Comparison of ENCODE assay signal across 8 cellular contexts in genomic region chr11:67630230-67630942, GRCh38. TPM values are rescaled to one million over a fixed set of nuclear protein-coding genes. Genes with fewer than 3 reads are reported as not detected.
DNase-seq lines count a peak whose midpoint lies in the region; ATAC-seq and TF ChIP-seq lines count a peak whose summit lies in the region.

No MANE protein-coding gene starts in this region.

- no peaks in the 10 kb centered on the region for H3K27me3 ChIP-seq in CD8-positive, alpha-beta memory T cell (ENCODE audit: insufficient read depth, low read length, poor library complexity, severe bottlenecking)
- peaks cover 8% of the 10 kb centered on the region for H3K27me3 ChIP-seq in lower lobe of right lung (ENCODE audit: low read depth)

- intact Hi-C loops in lower lobe of right lung (cut with DNase I): no loop called here

- no peaks in the 10 kb centered on the region for H3K27me3 Mint-ChIP-seq in CD8-positive, alpha-beta memory T cell

- peak overlapping the region in 7 of 8 donors; percentile 88 to 98 (median 91) for H3K27ac Mint-ChIP-seq in CD8-positive, alpha-beta memory T cell

- TF ChIP-seq CTCF in lower lobe of right lung (IDR thresholded peaks at IDR 0.05): peak; percentile 66

- CTCF ChIA-PET in CD8-positive, alpha-beta memory T cell (lab: Charles Lee): interaction anchor here (1.1 to 7.4 kb wide), 12 partner anchors 9 to 279 kb away, joined by 3 to 88 read pairs (median 7); partner anchors contain the start of genes ACY3 and TBX10

- H3K4me1 Mint-ChIP-seq in CD8-positive, alpha-beta memory T cell: peaks cover 5 to 7% (median 6%) of the 10 kb centered on the region in 3 donors

- H3K27ac ChIP-seq in CD8-positive, alpha-beta memory T cell (ENCODE audit: low read depth, low read length): peak overlapping the region; percentile 57
- H3K27ac ChIP-seq in lower lobe of right lung: peak overlapping the region; percentile 87

- ATAC-seq in GM19438 (IDR thresholded peaks at IDR 0.05; ENCODE audit: low read depth, unreplicated experiment) (peak; percentile 58), HG03565 (IDR thresholded peaks at IDR 0.05; ENCODE audit: unreplicated experiment) (peak; percentile 42), lower lobe of right lung (peak; percentile 93 to 95)

- H3K9me3 Mint-ChIP-seq in CD8-positive, alpha-beta memory T cell: no peaks in the 10 kb centered on the region

- H3K4me3 Mint-ChIP-seq in CD8-positive, alpha-beta memory T cell: peak overlapping the region; percentile 86 to 96 (median 91)

- H3K4me3 ChIP-seq in CD8-positive, alpha-beta memory T cell (ENCODE audit: low read length): peak overlapping the region; percentile 72
- H3K4me3 ChIP-seq in lower lobe of right lung: peak overlapping the region; percentile 80

- POLR2A ChIA-PET in CD8-positive, alpha-beta memory T cell (lab: Charles Lee): interaction anchor here (0.6 to 1.1 kb wide), 5 partner anchors 16 to 60 kb away, joined by 4 to 8 read pairs (median 5); partner anchors contain the start of gene ACY3

- no peaks in the 10 kb centered on the region for H3K9me3 ChIP-seq in CD8-positive, alpha-beta memory T cell (ENCODE audit: low read length)
- H3K9me3 ChIP-seq in lower lobe of right lung: no peaks in the 10 kb centered on the region

- DNase-seq in CD8-positive, alpha-beta memory T cell: peak; percentile 85 to 96 (median 95)
- peak; percentile 97 for DNase-seq in NCI-H748 (lab: John Stamatoyannopoulos, UW; ENCODE audit: unreplicated experiment)
- DNase-seq in activated CD4-positive, alpha-beta T cell treated with anti-CD3 and anti-CD28 coated beads, Interleukin-2, amount 50 U/mL, for 24 hours (ENCODE audit: low read depth in 1 of 2, low spot score in 1 of 2): peak; percentile 89 to 93
- peak; percentile 100 for DNase-seq in ecto neural progenitor cell (ENCODE audit: low spot score)
- DNase-seq in lower lobe of right lung: peak; percentile 99
- DNase-seq in stimulated activated CD4-positive, alpha-beta T cell treated with anti-CD3 and anti-CD28 coated beads, TNF-alpha, amount 100 ng/mL, for 4 hours (ENCODE audit: low read depth in 3 of 3): peak in 2 of 3 experiments; percentile 87 to 94

- H3K36me3 Mint-ChIP-seq in CD8-positive, alpha-beta memory T cell: peaks cover 0 to 2% (median 0%) of the 10 kb centered on the region in 3 donors

- H3K36me3 ChIP-seq in CD8-positive, alpha-beta memory T cell (ENCODE audit: insufficient read depth, low read length): no peaks in the 10 kb centered on the region
- H3K36me3 ChIP-seq in lower lobe of right lung: no peaks in the 10 kb centered on the region

- H3K4me1 ChIP-seq in CD8-positive, alpha-beta memory T cell (ENCODE audit: insufficient read depth, low read length): peaks cover 11% of the 10 kb centered on the region
- peaks cover 14% of the 10 kb centered on the region for H3K4me1 ChIP-seq in lower lobe of right lung

RNA-seq across cellular contexts. Expression of gene NUDT8, which starts 0.6 kb away (rescaled TPM):
- total RNA-seq in CD8-positive, alpha-beta memory T cell: 10 to 100 TPM; 26.2 to 27.9 TPM
- 3.5 TPM for polyA plus RNA-seq in CD8-positive, alpha-beta memory T cell
- total RNA-seq in lower lobe of right lung: 8.8 TPM

RNA-seq across cellular contexts. Expression of gene TBX10, which starts 9.2 kb away (rescaled TPM):
- not detected for total RNA-seq in CD8-positive, alpha-beta memory T cell
- polyA plus RNA-seq in CD8-positive, alpha-beta memory T cell: not detected
- total RNA-seq in lower lobe of right lung: not detected

RNA-seq across cellular contexts. Expression of gene ACY3, which starts 20.1 kb away (rescaled TPM):
- under 1 TPM; 0.49 to 0.55 TPM for total RNA-seq in CD8-positive, alpha-beta memory T cell
- polyA plus RNA-seq in CD8-positive, alpha-beta memory T cell: 0.38 TPM
- not detected for total RNA-seq in lower lobe of right lung

RNA-seq across cellular contexts. Expression of gene NDUFV1, which starts 23.6 kb away (rescaled TPM):
- 100 to 1,000 TPM; 321 to 326 TPM for total RNA-seq in CD8-positive, alpha-beta memory T cell
- 140 TPM for polyA plus RNA-seq in CD8-positive, alpha-beta memory T cell
- total RNA-seq in lower lobe of right lung: 143 TPM

RNA-seq across cellular contexts. Expression of gene ALDH3B2, which starts 44.0 kb away (rescaled TPM):
- total RNA-seq in CD8-positive, alpha-beta memory T cell: not detected
- polyA plus RNA-seq in CD8-positive, alpha-beta memory T cell: not detected
- total RNA-seq in lower lobe of right lung: 0.65 TPM

Comparison
In these comparisons a context has a peak if more than half of its experiments do, and no peak if none do; other contexts are left out.
1. Peak in every context shown above with its lines: DNase-seq, ATAC-seq, H3K4me3 ChIP-seq and H3K27ac ChIP-seq.
2. ATAC-seq: peak in every context shown above with its lines; median percentile 94 in lower lobe of right lung; 58 in GM19438; 42 in HG03565.